In the genomic region with DNA sequence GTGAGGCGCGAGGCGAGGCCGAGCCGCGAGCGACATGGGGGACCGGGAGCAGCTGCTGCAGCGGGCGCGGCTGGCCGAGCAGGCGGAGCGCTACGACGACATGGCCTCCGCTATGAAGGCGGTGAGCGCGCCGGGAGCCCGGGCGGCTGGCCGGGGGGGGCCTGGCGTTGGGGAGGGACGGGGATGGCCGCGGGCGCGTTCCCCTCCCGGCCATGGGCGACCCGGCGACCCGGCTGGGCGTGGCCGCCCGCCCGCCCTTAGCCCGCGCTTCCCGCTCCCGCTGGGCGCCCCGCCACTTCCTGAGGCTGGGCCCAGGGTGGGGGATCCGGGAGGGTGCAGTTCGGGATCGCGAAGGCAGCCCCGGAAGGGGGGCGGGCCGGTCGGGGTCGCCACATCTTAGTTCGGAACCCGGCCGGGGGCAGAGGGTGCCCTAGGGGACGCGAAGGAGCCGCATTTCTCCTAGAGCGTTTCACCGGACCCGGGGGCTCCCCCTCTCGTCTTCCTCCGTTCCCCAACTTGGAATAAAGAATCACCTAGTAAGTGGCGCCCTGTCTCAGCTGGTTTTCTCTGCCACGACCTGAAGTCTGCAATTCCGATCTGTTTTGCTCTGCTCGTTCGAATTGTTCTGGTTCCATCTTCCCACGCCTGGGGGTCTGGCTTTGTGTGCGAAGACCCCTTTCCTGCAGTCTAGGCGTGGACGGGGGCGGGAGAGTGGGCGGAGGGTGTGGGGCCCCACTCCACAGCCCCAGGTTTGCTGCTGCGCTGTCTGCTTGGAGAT, we compare ENCODE assay signal across 8 cellular contexts. TPM values are rescaled to one million over a fixed set of nuclear protein-coding genes. Genes with fewer than 3 reads are reported as not detected.
DNase-seq lines count a peak whose midpoint lies in the region; ATAC-seq, FAIRE-seq and TF ChIP-seq lines count a peak whose summit lies in the region.

No MANE protein-coding gene starts in this region.

- peak overlapping the region; percentile 97 for H3K4me2 ChIP-seq in PC-3 (ENCODE audit: low read length)

- CTCF ChIA-PET in PC-3 (lab: Charles Lee): interaction anchor here (1.6 kb wide), 1 partner anchor 74 kb away, joined by 6 read pairs; no protein-coding TSS in a partner anchor

- H3K4me3 ChIP-seq in PC-3 (ENCODE audit: low read length): peak overlapping the region; percentile 100
- H3K4me3 ChIP-seq in ascending aorta: peak overlapping the region; percentile 83 to 98
- peak overlapping the region; percentile 93 for H3K4me3 ChIP-seq in iPS-18a (ENCODE audit: low read length)
- peak overlapping the region; percentile 88 to 91 for H3K4me3 ChIP-seq in small intestine (ENCODE audit: low read depth in 1 of 2, low read length in 2 of 2)

- H2AFZ ChIP-seq in PC-3 (ENCODE audit: low read length): peak overlapping the region; percentile 13; the same call in 1 of the 2 replicates

- WGBS in small intestine, 3 donors: 0 to 1% (median 0%) methylated on average over 41 to 77 of the region's 77 CpGs

- POLR2A ChIA-PET in PC-3 (lab: Charles Lee; ENCODE audit: unreplicated experiment): no interaction called here

- no peaks in the 10 kb centered on the region for H3K9me2 ChIP-seq in PC-3 (replicated peaks; ENCODE audit: low read length)

- BruUV-seq in PC-3 (replicated peaks; lab: Mats Ljungman, UMichigan): TSS peak; percentile 65

- H3K27ac ChIP-seq in PC-3 (ENCODE audit: low read length) (peak overlapping the region; percentile 80), ascending aorta (peak overlapping the region; percentile 95 to 99), iPS-18a (ENCODE audit: low read length) (peak overlapping the region; percentile 46), small intestine (ENCODE audit: low read depth in 1 of 2, low read length in 1 of 2) (peak overlapping the region; percentile 96 to 99)

- DNase-seq in DMS53 (lab: John Stamatoyannopoulos, UW): peak; percentile 55
- no peak for DNase-seq in DMS53 treated with DMSO at 0.1 percent for 48 hours (lab: John Stamatoyannopoulos, UW; ENCODE audit: unreplicated experiment)
- DNase-seq in PC-3: peak; percentile 17
- DNase-seq in ascending aorta (ENCODE audit: low spot score in 2 of 2): peak in 1 of 2 donors; percentile 72
- DNase-seq in small intestine: peak; percentile 40
- no peak for DNase-seq in GDM1 (lab: John Stamatoyannopoulos, UW)

- peaks cover 51% of the 10 kb centered on the region for H3K79me2 ChIP-seq in PC-3 (ENCODE audit: low read length)

- TF ChIP-seq CTCF in PC-3 (conservative IDR thresholded peaks at IDR 0.05; ENCODE audit: low read depth, low read length) (no peak), ascending aorta (IDR thresholded peaks at IDR 0.05) (no peak)

- peak overlapping the region; percentile 96 for H3K9ac ChIP-seq in PC-3 (ENCODE audit: low read length)
- peak overlapping the region; percentile 72 for H3K9ac ChIP-seq in iPS-18a (ENCODE audit: low read length)

- no peaks in the 10 kb centered on the region for H3F3A ChIP-seq in PC-3 (ENCODE audit: low read length, unreplicated experiment)

- intact Hi-C loops in PC-3 (cut with micrococcal nuclease) (loop anchor here (2.0 to 5.0 kb wide), 2 partner anchors 74 to 193 kb away; partner anchors contain the start of genes DEPDC5 and PRR14L), ascending aorta (cut with DNase I) (loop anchor here (1.0 to 10.0 kb wide), 3 partner anchors 25 to 280 kb away; partner anchors contain the start of gene PISD)

- H3K4me1 ChIP-seq in PC-3 (ENCODE audit: insufficient read depth, low read length): peaks cover 20% of the 10 kb centered on the region
- H3K4me1 ChIP-seq in ascending aorta: peaks cover 0 to 5% of the 10 kb centered on the region in 2 donors
- H3K4me1 ChIP-seq in iPS-18a (ENCODE audit: control insufficient read depth, low read depth, low read length): peaks cover 19% of the 10 kb centered on the region
- H3K4me1 ChIP-seq in small intestine (ENCODE audit: control insufficient read depth in 2 of 2, insufficient read depth in 1 of 2, low read depth in 1 of 2, low read length in 1 of 2): peaks cover 0 to 8% of the 10 kb centered on the region in 2 donors

- ATAC-seq in HG02678 (IDR thresholded peaks at IDR 0.05; ENCODE audit: unreplicated experiment) (peak; percentile 20), PC-3 (peak; percentile 31)

- peaks cover 27% of the 10 kb centered on the region for H4K20me1 ChIP-seq in PC-3 (ENCODE audit: low read length)

- no peak for FAIRE-seq in small intestine (lab: Jason Lieb, UNC)

- H3K36me3 ChIP-seq in PC-3 (ENCODE audit: low read depth, low read length): peaks cover 11% of the 10 kb centered on the region
- peaks cover 0 to 4% of the 10 kb centered on the region in 2 donors for H3K36me3 ChIP-seq in ascending aorta
- H3K36me3 ChIP-seq in iPS-18a (ENCODE audit: control insufficient read depth, low read depth, low read length): peaks cover 26% of the 10 kb centered on the region
- H3K36me3 ChIP-seq in small intestine (ENCODE audit: control insufficient read depth in 2 of 2, insufficient read depth in 2 of 2, low read length in 2 of 2): peaks cover 0 to 4% of the 10 kb centered on the region in 2 donors

- H3K9me3 ChIP-seq in PC-3 (ENCODE audit: low read length) (no peaks in the 10 kb centered on the region), ascending aorta (no peaks in the 10 kb centered on the region), iPS-18a (ENCODE audit: control insufficient read depth, low read depth, low read length) (no peaks in the 10 kb centered on the region), small intestine (ENCODE audit: control insufficient read depth, low read depth) (no peaks in the 10 kb centered on the region)

- H3K27me3 ChIP-seq in PC-3 (ENCODE audit: low read length) (no peaks in the 10 kb centered on the region), ascending aorta (no peaks in the 10 kb centered on the region), iPS-18a (ENCODE audit: control insufficient read depth, insufficient read depth, low read length) (no peaks in the 10 kb centered on the region), small intestine (ENCODE audit: control insufficient read depth in 2 of 2, insufficient read depth in 2 of 2, low read length in 2 of 2) (no peaks in the 10 kb centered on the region)

RNA-seq across cellular contexts. Expression of gene YWHAH, which starts 0.6 kb away (rescaled TPM):
- 75.0 and 95.7 TPM in 2 replicates for total RNA-seq in PC-3 (2014; rRNA removed)
- 139 TPM for total RNA-seq in ascending aorta
- polyA plus RNA-seq in small intestine: 10 to 100 TPM; 81.0 to 99.1 (median 98.6) TPM

Comparison
In these comparisons a context has a peak if more than half of its experiments do, and no peak if none do; other contexts are left out.
1. DNase-seq: peak in DMS53 (single experiment), PC-3 (single experiment) and small intestine (single experiment); none in DMS53 treated with DMSO at 0.1 percent for 48 hours (single experiment) and GDM1 (single experiment).
2. H3K27ac ChIP-seq: peak in every context shown above with its lines; median percentile 98 in small intestine; 97 in ascending aorta; 80 in PC-3; 46 in iPS-18a.
3. Peak in every context shown above with its lines, with median percentiles within 50 percentile points of each other: H3K4me3 ChIP-seq.